Comparison of ENCODE assay signal across 10 cellular contexts in the genomic region with DNA sequence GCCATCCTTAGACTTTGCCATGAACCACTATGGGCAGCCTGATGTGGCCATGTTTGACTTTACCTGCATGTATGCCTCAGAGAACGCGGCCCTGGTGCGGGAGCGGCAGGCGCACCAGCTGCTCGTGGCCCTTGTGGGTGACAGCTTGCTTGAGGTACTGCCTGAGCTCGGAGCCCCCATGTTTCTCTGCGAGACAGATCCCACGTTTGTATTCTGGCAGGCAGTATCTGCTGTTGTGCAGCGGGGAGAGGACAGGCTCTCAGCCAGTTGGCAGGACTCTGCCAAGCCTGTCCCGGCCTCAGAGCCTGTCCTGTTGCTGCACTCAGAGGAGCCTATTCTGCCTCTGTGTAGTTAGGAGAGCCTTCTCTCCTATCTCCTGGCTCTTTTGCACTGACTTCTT.
DNase-seq lines count a peak whose midpoint lies in the region; ATAC-seq, FAIRE-seq and TF ChIP-seq lines count a peak whose summit lies in the region.
"Had no signal": no experiment of that assay in that cellular context is flagged by ENCODE, and none has a peak within 500 bp of the region (broad histone marks: within the 10 kb centered on the region; RNA-seq: fewer than 3 reads in every experiment).

No MANE protein-coding gene starts in this region.

- DNase-seq in C1 segment of cervical spinal cord (lab: John Stamatoyannopoulos, UW) (peak in 12 of 14 donors; percentile 3 to 96 (median 50)), astrocyte (ENCODE audit: low read depth) (no peak), heart left ventricle (peak in 4 of 5 donors; percentile 75 to 89 (median 82)), pons (ENCODE audit: low spot score) (peak; percentile 86), AG08396 (ENCODE audit: low spot score) (no peak)
- no peak for DNase-seq in activated CD4-positive, alpha-beta T cell treated with anti-CD3 and anti-CD28 coated beads for 48 hours
- DNase-seq: Karpas-422; stimulated activated naive CD4-positive, alpha-beta T cell had no signal

- H3K27me3 ChIP-seq in astrocyte (ENCODE audit: insufficient read depth, low read length) (no peaks in the 10 kb centered on the region), heart left ventricle (no peaks in the 10 kb centered on the region)

- peak; percentile 85 to 88 (median 87) for ATAC-seq in heart left ventricle
- ATAC-seq in HG03196 (IDR thresholded peaks at IDR 0.05; ENCODE audit: unreplicated experiment), result no peak
- ATAC-seq in HG02571 (IDR thresholded peaks at IDR 0.05; ENCODE audit: unreplicated experiment), result no peak

- no peak overlapping the region for H3K4me3 Mint-ChIP-seq in astrocyte (ENCODE audit: unreplicated experiment)

- H3K9ac ChIP-seq in astrocyte (ENCODE audit: low read length), result peak overlapping the region; percentile 4

- H3K36me3 ChIP-seq in astrocyte (ENCODE audit: insufficient read depth, low read length), result peaks cover 92% of the 10 kb centered on the region
- peaks cover 0 to 66% (median 51%) of the 10 kb centered on the region in 9 donors for H3K36me3 ChIP-seq in heart left ventricle

- H3K27me3 Mint-ChIP-seq in astrocyte (ENCODE audit: low read depth, unreplicated experiment), result no peaks in the 10 kb centered on the region

- H3K36me3 Mint-ChIP-seq in astrocyte (ENCODE audit: low read depth, unreplicated experiment), result peaks cover 69% of the 10 kb centered on the region

- H3K4me2 ChIP-seq in astrocyte (ENCODE audit: low read length), result no peak overlapping the region

- no peak for FAIRE-seq in astrocyte (lab: Jason Lieb, UNC)

- H3K4me1 ChIP-seq in astrocyte (ENCODE audit: insufficient read depth, low read length) (peaks cover 60% of the 10 kb centered on the region), heart left ventricle (peaks cover 7 to 79% (median 56%) of the 10 kb centered on the region in 12 donors)

- peak overlapping the region; percentile 29 for H3K27ac ChIP-seq in astrocyte (ENCODE audit: low read depth, low read length)
- peak overlapping the region; percentile 40 to 90 (median 77) for H3K27ac ChIP-seq in heart left ventricle

- WGBS in heart left ventricle, 4 donors, result 21 to 60% (median 41%) methylated on average over 11 of the region's 11 CpGs

- TF ChIP-seq CTCF in astrocyte (IDR thresholded peaks at IDR 0.05; ENCODE audit: insufficient read depth, low read depth, low read length) (no peak), heart left ventricle (IDR thresholded peaks at IDR 0.05) (no peak)

- no peaks in the 10 kb centered on the region for H3K9me3 Mint-ChIP-seq in astrocyte (ENCODE audit: unreplicated experiment)

- no peak overlapping the region for H3K4me3 ChIP-seq in astrocyte (ENCODE audit: insufficient read depth, low read depth, low read length)
- no peak overlapping the region for H3K4me3 ChIP-seq in heart left ventricle

- H3K4me1 Mint-ChIP-seq in astrocyte (ENCODE audit: low read depth, unreplicated experiment), result peaks cover 16% of the 10 kb centered on the region

- no peak overlapping the region for H2AFZ ChIP-seq in astrocyte (ENCODE audit: low read depth, low read length)

- intact Hi-C loops in heart left ventricle (cut with DNase I), result loop anchor here in 5 of 10 donors (5.0 to 10.0 kb wide), 4 partner anchors 38 to 108 kb away; a partner anchor contains a TSS

- no peak overlapping the region for H3K27ac Mint-ChIP-seq in astrocyte (ENCODE audit: unreplicated experiment)

- no peak for TF ChIP-seq POLR2A in heart left ventricle (IDR thresholded peaks at IDR 0.05)

- H3K9me3 ChIP-seq in astrocyte (ENCODE audit: insufficient read depth, low read depth, low read length), result no peaks in the 10 kb centered on the region
- H3K9me3 ChIP-seq in heart left ventricle, result no peaks in the 10 kb centered on the region

- H4K20me1 ChIP-seq in astrocyte (ENCODE audit: insufficient read depth, low read length), result no peaks in the 10 kb centered on the region

- peaks cover 51% of the 10 kb centered on the region for H3K79me2 ChIP-seq in astrocyte (ENCODE audit: insufficient read depth, low read length)

Comparison
In these comparisons a context has a peak if more than half of its experiments do, and no peak if none do; other contexts are left out.
1. DNase-seq: peak in C1 segment of cervical spinal cord (12 of 14), heart left ventricle (4 of 5) and pons (single experiment); none in astrocyte (single experiment), activated CD4-positive, alpha-beta T cell treated with anti-CD3 and anti-CD28 coated beads for 48 hours (single experiment) and AG08396 (single experiment).
2. ATAC-seq: peak in heart left ventricle (4 of 4); none in HG03196 (single experiment) and HG02571 (single experiment).